Comparison of ENCODE assay signal across 17 cellular contexts in the genomic region with DNA sequence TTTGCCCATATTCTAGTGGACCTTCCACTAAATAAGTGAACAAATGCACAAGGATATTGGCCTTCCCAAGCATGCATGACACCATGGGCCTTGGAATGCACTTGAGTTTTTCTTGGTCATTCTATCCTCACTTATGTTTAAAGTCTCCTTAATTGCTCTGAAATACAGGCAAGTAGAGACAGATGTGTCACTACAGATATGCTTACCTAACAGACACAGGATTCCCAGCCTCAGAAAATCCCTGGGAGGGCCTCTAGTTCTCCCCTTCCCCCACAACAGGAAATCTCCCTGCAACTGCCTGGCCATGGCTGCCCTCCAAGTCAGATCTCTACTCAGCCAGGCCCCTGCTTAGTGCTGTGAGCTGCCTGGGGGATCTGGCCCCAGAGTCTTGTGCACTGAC.
DNase-seq lines count a peak whose midpoint lies in the region; ATAC-seq and TF ChIP-seq lines count a peak whose summit lies in the region.
"Had no signal": no experiment of that assay in that cellular context is flagged by ENCODE, and none has a peak within 500 bp of the region (broad histone marks: within the 10 kb centered on the region; RNA-seq: fewer than 3 reads in every experiment).

No MANE protein-coding gene starts in this region.

- H3K9me3 Mint-ChIP-seq in activated naive CD4-positive, alpha-beta T cell treated with anti-CD3 and anti-CD28 coated beads, Interleukin-2, amount 50 U/mL, for 72 hours, result no peaks in the 10 kb centered on the region
- H3K9me3 Mint-ChIP-seq: activated CD4-positive, alpha-beta T cell treated with anti-CD3 and anti-CD28 coated beads, Interleukin-2, amount 10 ng/mL, durations not matched to agents 24 days and 14 days had no signal

- TF ChIP-seq POLR2A in uterus (IDR thresholded peaks at IDR 0.05), result no peak

- H3K4me3 ChIP-seq in AG10803 (ENCODE audit: low read length) (no peak overlapping the region), uterus (no peak overlapping the region)
- H3K4me3 ChIP-seq: coronary artery, Peyer's patch had no signal

- ATAC-seq in activated naive CD4-positive, alpha-beta T cell treated with anti-CD3 and anti-CD28 coated beads, Interleukin-2, amount 50 U/mL, for 72 hours, result no peak
- ATAC-seq: T-helper 17 cell had no signal

- H3K36me3 Mint-ChIP-seq in activated naive CD4-positive, alpha-beta T cell treated with anti-CD3 and anti-CD28 coated beads, Interleukin-2, amount 50 U/mL, for 72 hours, result no peaks in the 10 kb centered on the region

- intact Hi-C loops in uterus (cut with DNase I; ENCODE audit: low total_unique reads), result no loop called here

- TF ChIP-seq CTCF in AG10803 (conservative IDR thresholded peaks at IDR 0.05; ENCODE audit: low read length) (no peak), uterus (IDR thresholded peaks at IDR 0.05) (no peak)

- H3K36me3 ChIP-seq in uterus, result no peaks in the 10 kb centered on the region
- H3K36me3 ChIP-seq: Peyer's patch had no signal

- no peaks in the 10 kb centered on the region for H3K27me3 ChIP-seq in uterus
- H3K27me3 ChIP-seq: Peyer's patch had no signal

- no peak overlapping the region for H3K27ac Mint-ChIP-seq in activated naive CD4-positive, alpha-beta T cell treated with anti-CD3 and anti-CD28 coated beads, Interleukin-2, amount 50 U/mL, for 72 hours
- H3K27ac Mint-ChIP-seq: activated CD4-positive, alpha-beta T cell treated with anti-CD3 and anti-CD28 coated beads, Interleukin-2, amount 10 ng/mL, durations not matched to agents 24 days and 14 days; B cell; T-helper 17 cell had no signal

- DNase-seq in AG10803 (ENCODE audit: low read depth) (peak; percentile 72), M059J (ENCODE audit: low read depth) (peak; percentile 65), astrocyte of the hippocampus (ENCODE audit: low read depth, low spot score) (peak; percentile 49), kidney tubule cell (ENCODE audit: low spot score) (peak; percentile 82), SW480 (ENCODE audit: low spot score) (no peak), uterus (no peak)
- DNase-seq in activated naive CD4-positive, alpha-beta T cell treated with anti-CD3 and anti-CD28 coated beads, Interleukin-2, amount 50 U/mL, for 72 hours (ENCODE audit: low spot score in 2 of 2), result no peak
- no peak for DNase-seq in stimulated activated naive CD4-positive, alpha-beta T cell (lab: John Stamatoyannopoulos, UW)
- DNase-seq: activated CD4-positive, alpha-beta T cell treated with anti-CD3 and anti-CD28 coated beads, Interleukin-2, amount 10 ng/mL, durations not matched to agents 24 days and 14 days; activated T-cell treated with anti-CD3 and anti-CD28 coated beads, Interleukin-2, amount 50 U/mL, for 1 hour; DMS53; NCI-H510A; Peyer's patch; posterior cingulate gyrus; T-helper 17 cell had no signal

- no peaks in the 10 kb centered on the region for H3K4me1 ChIP-seq in uterus
- H3K4me1 ChIP-seq: Peyer's patch had no signal

- no peaks in the 10 kb centered on the region for H3K9me3 ChIP-seq in uterus
- H3K9me3 ChIP-seq: Peyer's patch had no signal

- H3K27ac ChIP-seq in uterus, result no peak overlapping the region
- H3K27ac ChIP-seq: coronary artery, Peyer's patch had no signal

Comparison
In these comparisons a context has a peak if more than half of its experiments do, and no peak if none do; other contexts are left out.
1. DNase-seq: peak in AG10803 (single experiment), M059J (single experiment), astrocyte of the hippocampus (single experiment) and kidney tubule cell (single experiment); none in activated naive CD4-positive, alpha-beta T cell treated with anti-CD3 and anti-CD28 coated beads, Interleukin-2, amount 50 U/mL, for 72 hours (0 of 2), stimulated activated naive CD4-positive, alpha-beta T cell (0 of 6), SW480 (single experiment) and uterus (0 of 2).